21 cellular contexts compared by ENCODE assay signal in the genomic region with DNA sequence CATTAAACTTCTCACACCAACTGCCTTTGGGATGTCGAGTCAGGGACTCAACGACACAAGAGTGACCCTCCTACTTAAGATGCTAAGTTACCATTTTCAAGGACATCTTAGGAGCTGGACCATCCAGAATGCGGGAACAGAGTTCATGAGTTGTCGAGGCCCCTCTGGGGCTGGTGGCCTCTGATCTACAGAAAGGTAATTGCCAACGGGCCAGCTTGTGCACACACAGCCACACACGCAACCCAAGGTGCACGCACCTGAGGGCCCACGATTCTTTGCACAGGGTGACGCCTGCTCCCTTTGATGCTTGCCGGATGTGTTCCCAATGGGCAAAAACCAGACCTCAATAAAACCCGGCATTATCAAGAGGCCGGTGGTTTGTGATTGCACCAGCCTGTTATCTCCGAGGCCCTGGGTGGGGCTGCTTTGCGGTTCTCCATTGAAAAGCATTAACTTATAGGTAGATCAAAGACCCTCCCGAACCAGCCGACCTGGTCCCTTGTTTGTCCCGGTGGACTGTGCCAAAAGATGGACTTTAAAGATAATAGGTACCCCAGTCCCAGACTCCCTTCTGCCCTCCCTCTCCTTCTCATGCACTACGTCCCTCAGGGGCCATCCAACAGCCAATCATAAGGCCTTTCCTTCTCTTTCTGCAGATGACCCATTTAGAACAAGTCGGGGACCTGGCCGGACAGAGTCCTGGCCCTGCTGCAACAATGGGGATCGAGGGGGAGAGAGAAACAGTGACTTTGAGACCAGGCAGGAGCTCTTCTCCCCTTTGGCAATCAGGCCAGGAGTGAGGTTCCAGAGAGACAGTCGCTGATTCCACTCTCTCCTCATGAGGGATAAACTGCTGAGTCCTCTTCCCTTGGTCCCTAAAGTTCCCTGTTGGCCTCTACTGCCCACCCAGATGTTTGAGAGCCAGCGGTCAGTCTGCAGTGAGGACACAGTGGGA.
"Had no signal": no experiment of that assay in that cellular context is flagged by ENCODE, and none has a peak within 500 bp of the region (broad histone marks: within the 10 kb centered on the region; RNA-seq: fewer than 3 reads in every experiment).

No MANE protein-coding gene starts in this region.

- H3K27ac ChIP-seq: pancreas, thoracic aorta, uterus had no signal

- H3K4me3 Mint-ChIP-seq: activated CD8-positive, alpha-beta T cell treated with anti-CD3 and anti-CD28 coated beads for 36 hours; activated naive CD4-positive, alpha-beta T cell treated with anti-CD3 and anti-CD28 coated beads for 36 hours; activated T-cell treated with anti-CD3 and anti-CD28 coated beads, Interleukin-2, amount 50 U/mL, for 4 hours; brain; mesothelial cell of epicardium; neural crest cell; stimulated activated memory B cell treated with anti-CD40 and anti-IgM and Interleukin-4, amounts not matched to agents 10 μg/mL and 1 μg/mL and 100 μg/mL, for 72 hours had no signal

- H3K27me3 Mint-ChIP-seq: stimulated activated memory B cell treated with anti-CD40 and anti-IgM and Interleukin-4, amounts not matched to agents 10 μg/mL and 1 μg/mL and 100 μg/mL, for 72 hours had no signal

- H3K27ac Mint-ChIP-seq: activated CD8-positive, alpha-beta T cell treated with anti-CD3 and anti-CD28 coated beads for 36 hours; activated naive CD4-positive, alpha-beta T cell treated with anti-CD3 and anti-CD28 coated beads for 36 hours; mesothelial cell of epicardium; stimulated activated memory B cell treated with anti-CD40 and anti-IgM and Interleukin-4, amounts not matched to agents 10 μg/mL and 1 μg/mL and 100 μg/mL, for 72 hours had no signal

- H3K4me3 ChIP-seq: lung, pancreas, thoracic aorta, uterus had no signal

- H3K4me1 ChIP-seq: uterus had no signal

- H3K4me1 Mint-ChIP-seq: stimulated activated memory B cell treated with anti-CD40 and anti-IgM and Interleukin-4, amounts not matched to agents 10 μg/mL and 1 μg/mL and 100 μg/mL, for 72 hours had no signal

- DNase-seq: activated CD4-positive, alpha-beta T cell treated with anti-CD3 and anti-CD28 coated beads for 4 hours; activated CD8-positive, alpha-beta T cell treated with anti-CD3 and anti-CD28 coated beads for 36 hours; activated naive CD4-positive, alpha-beta T cell treated with anti-CD3 and anti-CD28 coated beads for 36 hours; activated T-cell treated with anti-CD3 and anti-CD28 coated beads, Interleukin-2, amount 50 U/mL, for 4 hours; anterior cingulate cortex; central memory CD4-positive, alpha-beta T cell; erythroblast; foreskin melanocyte; glutamatergic neuron; hypothalamus; islet precursor cell; pancreas; stimulated activated CD4-positive, alpha-beta T cell treated with anti-CD3 and anti-CD28 coated beads, Interleukin-4, amount 100 ng/mL, for 4 hours; T-helper 2 cell; uterus had no signal

- H3K27me3 ChIP-seq: pancreas, uterus had no signal

- H3K36me3 ChIP-seq: pancreas, thoracic aorta, uterus had no signal

- H3K9me3 ChIP-seq: pancreas had no signal
